Comparison of ENCODE assay signal across 14 cellular contexts in genomic region chr1:235468970-235469369, GRCh38. TPM values are rescaled to one million over a fixed set of nuclear protein-coding genes. Genes with fewer than 3 reads are reported as not detected.
A peak's percentile ranks its signal among the peaks of the same experiment; 100 is the strongest.
DNase-seq lines count a peak whose midpoint lies in the region; ATAC-seq, FAIRE-seq and TF ChIP-seq lines count a peak whose summit lies in the region.
"Had no signal": no experiment of that assay in that cellular context is flagged by ENCODE, and none has a peak within 500 bp of the region (broad histone marks: within the 10 kb centered on the region; RNA-seq: fewer than 3 reads in every experiment).

No MANE protein-coding gene starts in this region.

- H3K4me1 ChIP-seq in endothelial cell of umbilical vein (ENCODE audit: control insufficient read depth, extremely low read depth, insufficient read depth, low read length) (peaks cover 30% of the 10 kb centered on the region), Peyer's patch (no peaks in the 10 kb centered on the region)

- no peaks in the 10 kb centered on the region for H3K9me3 Mint-ChIP-seq in stimulated activated naive CD8-positive, alpha-beta T cell treated with anti-CD3 and anti-CD28 coated beads, Interleukin-15, amount 100 ng/mL, for 72 hours
- H3K9me3 Mint-ChIP-seq: central memory CD8-positive, alpha-beta T cell had no signal

- H3K4me3 ChIP-seq in endothelial cell of umbilical vein (replicated peaks in 1 of 3; ENCODE audit: insufficient read depth in 1 of 3, low read depth in 1 of 3, low read length in 3 of 3), result no peak overlapping the region
- H3K4me3 ChIP-seq in Peyer's patch, result no peak overlapping the region
- H3K4me3 ChIP-seq: lung, MG63 had no signal

- no peak overlapping the region for H2AFZ ChIP-seq in endothelial cell of umbilical vein (ENCODE audit: low read depth, low read length)

- no peak for FAIRE-seq in endothelial cell of umbilical vein (lab: Jason Lieb, UNC)

- H3K9me1 ChIP-seq in endothelial cell of umbilical vein (replicated peaks; ENCODE audit: control insufficient read depth, extremely low read depth, insufficient read depth, low read length), result no peaks in the 10 kb centered on the region

- TF ChIP-seq CTCF in RWPE1 (conservative IDR thresholded peaks at IDR 0.05; ENCODE audit: low read depth) (0 out of 2 replicates have a peak, but pooled peaks have one; percentile 9), endothelial cell of umbilical vein (IDR thresholded peaks at IDR 0.05; ENCODE audit: extremely low read depth in 1 of 2, insufficient read depth in 1 of 2, low read depth in 1 of 2, low read length in 2 of 2) (no peak), Peyer's patch (IDR thresholded peaks at IDR 0.05) (no peak)

- no peak overlapping the region for H3K4me3 Mint-ChIP-seq in stimulated activated naive CD8-positive, alpha-beta T cell treated with anti-CD3 and anti-CD28 coated beads, Interleukin-15, amount 100 ng/mL, for 72 hours
- H3K4me3 Mint-ChIP-seq: central memory CD8-positive, alpha-beta T cell had no signal

- H3K27ac ChIP-seq in RWPE1 (no peak overlapping the region), endothelial cell of umbilical vein (ENCODE audit: insufficient read depth, low read depth, low read length) (peak overlapping the region; percentile 19), Peyer's patch (no peak overlapping the region)

- no peak overlapping the region for H3K27ac Mint-ChIP-seq in stimulated activated naive CD8-positive, alpha-beta T cell treated with anti-CD3 and anti-CD28 coated beads, Interleukin-15, amount 100 ng/mL, for 72 hours

- no TSS peak for BruUV-seq in endothelial cell of umbilical vein (replicated peaks; lab: Mats Ljungman, UMichigan)

- no peaks in the 10 kb centered on the region for H4K20me1 ChIP-seq in endothelial cell of umbilical vein (replicated peaks; ENCODE audit: control insufficient read depth, extremely low read depth, insufficient read depth, low read length)

- H3K79me2 ChIP-seq in endothelial cell of umbilical vein (ENCODE audit: control insufficient read depth, insufficient read depth, low read length), result no peaks in the 10 kb centered on the region

- H3K27me3 Mint-ChIP-seq in stimulated activated naive CD8-positive, alpha-beta T cell treated with anti-CD3 and anti-CD28 coated beads, Interleukin-15, amount 100 ng/mL, for 72 hours, result no peaks in the 10 kb centered on the region
- H3K27me3 Mint-ChIP-seq: central memory CD8-positive, alpha-beta T cell had no signal

- H3K9ac ChIP-seq in endothelial cell of umbilical vein (replicated peaks; ENCODE audit: extremely low read depth, insufficient read depth, low read length), result peak overlapping the region; percentile 38

- dilution Hi-C loops in endothelial cell of umbilical vein (cut with MboI; ENCODE audit: extremely low pct_ligation_motif_present, low sequenced_read_pairs), result no loop called here

- no peaks in the 10 kb centered on the region for H3K9me3 ChIP-seq in endothelial cell of umbilical vein (replicated peaks; ENCODE audit: control insufficient read depth, insufficient read depth, low read length)
- H3K9me3 ChIP-seq in Peyer's patch, result no peaks in the 10 kb centered on the region
- H3K9me3 ChIP-seq: MG63 had no signal

- H3K4me2 ChIP-seq in endothelial cell of umbilical vein (ENCODE audit: insufficient read depth, low read length), result peak overlapping the region; percentile 59

- no peaks in the 10 kb centered on the region for H3K4me1 Mint-ChIP-seq in stimulated activated naive CD8-positive, alpha-beta T cell treated with anti-CD3 and anti-CD28 coated beads, Interleukin-15, amount 100 ng/mL, for 72 hours
- H3K4me1 Mint-ChIP-seq: central memory CD8-positive, alpha-beta T cell had no signal

- CTCF ChIA-PET in RWPE1 (lab: Yijun Ruan, JAX), result no interaction called here
- CTCF ChIA-PET in endothelial cell of umbilical vein (lab: Charles Lee), result interaction anchor here (0.6 to 1.0 kb wide), 2 partner anchors 35 to 503 kb away, joined by 3 to 4 read pairs; partner anchors contain the start of gene B3GALNT2

- DNase-seq in H4 (ENCODE audit: low spot score), result peak; percentile 28
- DNase-seq in RWPE1 (ENCODE audit: low spot score), result peak; percentile 83
- peak; percentile 40 for DNase-seq in endothelial cell of umbilical vein (ENCODE audit: low read depth, low spot score)
- DNase-seq in renal cortical epithelial cell (ENCODE audit: low read depth), result peak; percentile 83
- DNase-seq in NCI-H1436 (lab: John Stamatoyannopoulos, UW), result no peak
- DNase-seq in stimulated activated naive CD8-positive, alpha-beta T cell treated with anti-CD3 and anti-CD28 coated beads, Interleukin-15, amount 100 ng/mL, for 72 hours, result no peak
- no peak for DNase-seq in Peyer's patch
- DNase-seq: activated CD4-positive, CD25-positive, alpha-beta regulatory T cell treated with anti-CD3 and anti-CD28 coated beads, Interleukin-2, amount 50 U/mL, for 72 hours; MG63; NCI-H446 had no signal

- no peak for ATAC-seq in stimulated activated naive CD8-positive, alpha-beta T cell treated with anti-CD3 and anti-CD28 coated beads, Interleukin-15, amount 100 ng/mL, for 72 hours
- ATAC-seq in GM21576 (IDR thresholded peaks at IDR 0.05; ENCODE audit: unreplicated experiment), result no peak
- ATAC-seq: Right ventricle myocardium inferior had no signal

- TF ChIP-seq POLR2A in endothelial cell of umbilical vein (IDR thresholded peaks at IDR 0.05; ENCODE audit: low read depth, low read length), result no peak
- no peak for TF ChIP-seq POLR2A in Peyer's patch (IDR thresholded peaks at IDR 0.05)

- POLR2A ChIA-PET in RWPE1 (lab: Yijun Ruan, JAX; ENCODE audit: low non-redundant PET), result no interaction called here
- POLR2A ChIA-PET in endothelial cell of umbilical vein (lab: Charles Lee), result no interaction called here

- H3K36me3 ChIP-seq in endothelial cell of umbilical vein (ENCODE audit: control insufficient read depth in 2 of 2, extremely low read depth in 1 of 2, insufficient read depth in 2 of 2, low read length in 2 of 2) (no peaks in the 10 kb centered on the region), Peyer's patch (peaks cover 0 to 26% (median 0%) of the 10 kb centered on the region in 3 donors)

- intact Hi-C loops in endothelial cell of umbilical vein (cut with micrococcal nuclease), result no loop called here

- H3K27me3 ChIP-seq in endothelial cell of umbilical vein (ENCODE audit: control insufficient read depth in 2 of 2, insufficient read depth in 2 of 2, low read length in 2 of 2) (no peaks in the 10 kb centered on the region), Peyer's patch (no peaks in the 10 kb centered on the region)
- H3K27me3 ChIP-seq: MG63 had no signal

TF ChIP-seq in endothelial cell of umbilical vein, 7 proteins besides CTCF, POLR2A, EP300 and RAD21:
- TF ChIP-seq MAX (IDR thresholded peaks at IDR 0.05; ENCODE audit: insufficient read depth, insufficient read length) (no peak), MYC (IDR thresholded peaks at IDR 0.05; ENCODE audit: low read depth, low read length) (no peak), GATA2 (IDR thresholded peaks at IDR 0.05; ENCODE audit: insufficient read depth, insufficient read length, low read depth, low read length) (no peak), FOS (IDR thresholded peaks at IDR 0.05; ENCODE audit: borderline replicate concordance, insufficient read depth, low read length) (peak; percentile 25), POLR2AphosphoS5 (IDR thresholded peaks at IDR 0.05; ENCODE audit: insufficient read depth, low read depth, low read length) (no peak), EZH2 (IDR thresholded peaks at IDR 0.05; ENCODE audit: borderline replicate concordance, low read depth, low read length, severe bottlenecking) (no peak), JUN (IDR thresholded peaks at IDR 0.05; ENCODE audit: borderline replicate concordance, insufficient read depth, insufficient read length, low read depth) (peak; percentile 54)

RNA-seq across cellular contexts. Expression of gene B3GALNT2, which starts 35.3 kb away (rescaled TPM):
- total RNA-seq in H4 (2014; rRNA removed; shearing (Covaris generic)), result 25.2 and 26.8 TPM in 2 replicates
- total RNA-seq in endothelial cell of umbilical vein (30.0 and 32.2 TPM in 2 replicates), renal cortical epithelial cell (44.3 and 52.3 TPM in 2 replicates), Peyer's patch (10 to 100 TPM; 13.2 to 53.1 (median 32.7) TPM)
- polyA plus RNA-seq in endothelial cell of umbilical vein, result 8.7 and 12.0 TPM in 2 replicates
- polyA plus RNA-seq in endothelial cell of umbilical vein (2011; cell fraction: cytosol; rRNA removed), result 10.3 and 11.9 TPM in 2 replicates
- polyA plus RNA-seq in endothelial cell of umbilical vein (2011; cell fraction: nucleus; rRNA removed), result 23.7 and 24.0 TPM in 2 replicates
- polyA plus RNA-seq in endothelial cell of umbilical vein (2012), result 15.6 and 17.8 TPM in 2 replicates
- polyA minus RNA-seq in endothelial cell of umbilical vein, result 38.1 and 50.6 TPM in 2 replicates
- polyA minus RNA-seq in endothelial cell of umbilical vein (2011; cell fraction: cytosol; rRNA and poly(A)+ RNA removed), result 35.1 TPM
- 35.3 and 37.4 TPM in 2 replicates for polyA minus RNA-seq in endothelial cell of umbilical vein (2011; cell fraction: nucleus; rRNA and poly(A)+ RNA removed)

Comparison
In these comparisons a context has a peak if more than half of its experiments do, and no peak if none do; other contexts are left out.
1. DNase-seq: peak in H4 (single experiment), RWPE1 (single experiment), endothelial cell of umbilical vein (single experiment) and renal cortical epithelial cell (single experiment); none in NCI-H1436 (single experiment), stimulated activated naive CD8-positive, alpha-beta T cell treated with anti-CD3 and anti-CD28 coated beads, Interleukin-15, amount 100 ng/mL, for 72 hours (0 of 2) and Peyer's patch (0 of 3).